ENCODE assay signal across 8 cellular contexts in genomic region chr2:191740016-191740419, GRCh38.
A peak's percentile ranks its signal among the peaks of the same experiment; 100 is the strongest.
DNase-seq lines count a peak whose midpoint lies in the region; ATAC-seq lines count a peak whose summit lies in the region.

No MANE protein-coding gene starts in this region.

- H3K4me3 Mint-ChIP-seq in activated T-cell treated with anti-CD3 and anti-CD28 coated beads, Interleukin-2, amount 50 U/mL, for 24 hours, result peak overlapping the region; percentile 5

- H3K27me3 ChIP-seq in MG63, result peaks cover 3% of the 10 kb centered on the region; the same call in 1 of the 2 replicates

- no peaks in the 10 kb centered on the region for H3K9me3 Mint-ChIP-seq in activated T-cell treated with anti-CD3 and anti-CD28 coated beads, Interleukin-2, amount 50 U/mL, for 24 hours

- H3K4me3 ChIP-seq in MG63, result no peak overlapping the region

- H3K4me1 Mint-ChIP-seq in activated T-cell treated with anti-CD3 and anti-CD28 coated beads, Interleukin-2, amount 50 U/mL, for 24 hours (ENCODE audit: low read depth), result peaks cover 15% of the 10 kb centered on the region

- peak; percentile 4 for DNase-seq in activated T-cell treated with anti-CD3 and anti-CD28 coated beads for 1 hour (ENCODE audit: low read depth)
- DNase-seq in activated T-cell treated with anti-CD3 and anti-CD28 coated beads, Interleukin-2, amount 50 U/mL, for 1 hour, result no peak
- DNase-seq in activated T-cell treated with anti-CD3 and anti-CD28 coated beads, Interleukin-2, amount 50 U/mL, for 24 hours, result no peak
- DNase-seq in stimulated activated naive CD8-positive, alpha-beta T cell treated with anti-CD3 and anti-CD28 coated beads, Interleukin-15, Interleukin-2, amounts not matched to agents 100 U/mL and 50 U/mL, for 24 hours, result peak; percentile 11
- no peak for DNase-seq in MG63
- no peak for DNase-seq in HuH-7.5 (ENCODE audit: low spot score)
- no peak for DNase-seq in dermis blood vessel endothelial cell

- no peaks in the 10 kb centered on the region for H3K36me3 ChIP-seq in MG63

- peak; percentile 98 for ATAC-seq in HG03280 (IDR thresholded peaks at IDR 0.05; ENCODE audit: unreplicated experiment)
- peak; percentile 99 for ATAC-seq in stimulated activated naive CD8-positive, alpha-beta T cell treated with anti-CD3 and anti-CD28 coated beads, Interleukin-15, Interleukin-2, amounts not matched to agents 100 U/mL and 50 U/mL, for 24 hours

- peaks cover 17% of the 10 kb centered on the region for H3K27me3 Mint-ChIP-seq in activated T-cell treated with anti-CD3 and anti-CD28 coated beads, Interleukin-2, amount 50 U/mL, for 24 hours

- H3K36me3 Mint-ChIP-seq in activated T-cell treated with anti-CD3 and anti-CD28 coated beads, Interleukin-2, amount 50 U/mL, for 24 hours (ENCODE audit: low read depth), result no peaks in the 10 kb centered on the region

- peak overlapping the region; percentile 51 for H3K27ac Mint-ChIP-seq in activated T-cell treated with anti-CD3 and anti-CD28 coated beads, Interleukin-2, amount 50 U/mL, for 24 hours

- H3K9me3 ChIP-seq in MG63, result no peaks in the 10 kb centered on the region

Comparison
In these comparisons a context has a peak if more than half of its experiments do, and no peak if none do; other contexts are left out.
1. DNase-seq: peak in activated T-cell treated with anti-CD3 and anti-CD28 coated beads for 1 hour (single experiment) and stimulated activated naive CD8-positive, alpha-beta T cell treated with anti-CD3 and anti-CD28 coated beads, Interleukin-15, Interleukin-2, amounts not matched to agents 100 U/mL and 50 U/mL, for 24 hours (single experiment); none in activated T-cell treated with anti-CD3 and anti-CD28 coated beads, Interleukin-2, amount 50 U/mL, for 1 hour (single experiment), activated T-cell treated with anti-CD3 and anti-CD28 coated beads, Interleukin-2, amount 50 U/mL, for 24 hours (single experiment), MG63 (single experiment), HuH-7.5 (single experiment) and dermis blood vessel endothelial cell (single experiment).